Comparison of ENCODE assay signal across 1 cellular context in the genomic region with DNA sequence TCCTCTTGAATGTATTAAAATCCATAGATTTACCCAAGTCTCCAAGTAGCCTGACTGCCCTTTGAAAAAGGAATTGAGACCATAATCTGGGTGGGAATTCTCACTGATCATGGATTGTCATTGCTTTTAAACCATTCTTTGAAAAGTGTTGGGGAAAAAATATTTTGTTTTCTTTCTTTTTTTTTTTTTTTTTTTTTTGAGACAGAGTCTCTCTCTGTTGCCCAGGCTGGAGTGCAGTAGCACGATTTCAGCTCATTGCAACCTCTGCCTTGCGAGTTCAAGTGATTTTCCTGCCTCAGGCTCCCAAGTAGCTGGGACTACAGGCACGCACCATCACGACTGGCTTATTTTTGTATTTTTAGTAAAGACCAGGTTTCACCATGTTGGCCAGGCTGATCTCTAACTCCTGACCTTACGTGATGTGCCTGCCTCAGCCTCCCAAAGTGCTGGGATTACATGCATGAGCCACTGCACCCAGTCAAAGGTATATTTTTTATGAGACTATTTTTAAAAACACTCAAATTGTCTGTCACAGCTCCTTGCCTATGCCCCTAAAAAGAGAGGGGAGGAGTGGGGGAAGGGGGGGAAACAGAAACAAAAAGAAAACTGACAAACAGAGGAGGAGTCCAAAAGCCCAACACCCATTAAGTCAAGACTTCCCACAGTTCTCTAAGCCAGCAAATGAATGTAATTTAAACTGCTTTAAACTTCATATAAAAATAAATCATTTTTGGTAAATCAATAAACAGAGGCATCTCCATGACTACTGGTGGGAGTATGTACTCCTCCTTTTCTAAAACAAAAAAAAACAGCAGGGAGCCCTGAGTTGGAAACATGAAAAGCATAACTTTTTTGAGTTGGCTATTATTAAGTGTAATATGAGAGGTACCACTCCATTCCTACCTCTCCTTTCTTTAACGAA.
TF ChIP-seq lines count a peak whose summit lies in the region.

No MANE protein-coding gene starts in this region.

TF ChIP-seq in GM12878, 131 proteins besides CTCF, POLR2A, EP300 and RAD21 (continued from another document):
- TF ChIP-seq ZNF384 (IDR thresholded peaks at IDR 0.05; ENCODE audit: borderline replicate concordance, low read depth, low read length) (peak; percentile 62), STAT3 (IDR thresholded peaks at IDR 0.05; ENCODE audit: low read depth, low read length) (no peak), ZBTB33 (IDR thresholded peaks at IDR 0.05) (no peak), SIN3A (IDR thresholded peaks at IDR 0.05; ENCODE audit: low read depth, low read length) (no peak), SKIL (IDR thresholded peaks at IDR 0.05; ENCODE audit: low read depth, poor library complexity, severe bottlenecking) (peak; percentile 21)
- TF ChIP-seq, protein P1, sequence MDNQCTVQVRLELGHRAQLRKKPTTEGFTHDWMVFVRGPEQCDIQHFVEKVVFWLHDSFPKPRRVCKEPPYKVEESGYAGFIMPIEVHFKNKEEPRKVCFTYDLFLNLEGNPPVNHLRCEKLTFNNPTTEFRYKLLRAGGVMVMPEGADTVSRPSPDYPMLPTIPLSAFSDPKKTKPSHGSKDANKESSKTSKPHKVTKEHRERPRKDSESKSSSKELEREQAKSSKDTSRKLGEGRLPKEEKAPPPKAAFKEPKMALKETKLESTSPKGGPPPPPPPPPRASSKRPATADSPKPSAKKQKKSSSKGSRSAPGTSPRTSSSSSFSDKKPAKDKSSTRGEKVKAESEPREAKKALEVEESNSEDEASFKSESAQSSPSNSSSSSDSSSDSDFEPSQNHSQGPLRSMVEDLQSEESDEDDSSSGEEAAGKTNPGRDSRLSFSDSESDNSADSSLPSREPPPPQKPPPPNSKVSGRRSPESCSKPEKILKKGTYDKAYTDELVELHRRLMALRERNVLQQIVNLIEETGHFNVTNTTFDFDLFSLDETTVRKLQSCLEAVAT (IDR thresholded peaks at IDR 0.05), result 0 out of 2 replicates have a peak, but pooled peaks have one; percentile 29
